22 cellular contexts compared by ENCODE assay signal in the genomic region with DNA sequence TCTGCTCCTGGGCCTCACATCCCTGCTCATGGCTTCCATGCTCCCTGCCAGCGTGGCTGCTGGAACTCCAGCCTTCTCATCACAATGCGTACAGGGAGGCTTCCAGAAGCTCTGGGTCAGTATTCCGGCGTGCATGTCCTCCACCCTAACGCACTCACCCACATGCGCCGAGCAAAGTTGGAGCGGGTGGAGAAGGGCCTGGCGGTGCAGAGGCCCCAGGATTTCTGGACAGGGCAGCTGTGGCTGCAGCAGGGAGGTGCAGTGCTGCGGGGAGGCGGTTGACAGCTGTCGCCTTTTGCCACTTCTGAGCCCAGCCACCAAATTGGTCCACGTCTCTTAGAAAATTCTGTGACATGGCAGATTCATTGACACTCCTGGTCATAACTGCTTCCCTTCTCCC. TPM values are rescaled to one million over a fixed set of nuclear protein-coding genes. Genes with fewer than 3 reads are reported as not detected.
DNase-seq lines count a peak whose midpoint lies in the region; ATAC-seq and TF ChIP-seq lines count a peak whose summit lies in the region.
"Had no signal": no experiment of that assay in that cellular context is flagged by ENCODE, and none has a peak within 500 bp of the region (broad histone marks: within the 10 kb centered on the region; RNA-seq: fewer than 3 reads in every experiment).

No MANE protein-coding gene starts in this region.

- H3K36me3 ChIP-seq in heart right ventricle (no peaks in the 10 kb centered on the region), thyroid gland (no peaks in the 10 kb centered on the region)
- H3K36me3 ChIP-seq: BLaER1 had no signal

- peak; percentile 20 for DNase-seq in left ventricle myocardium superior
- no peak for DNase-seq in heart right ventricle
- peak; percentile 22 for DNase-seq in myocyte (ENCODE audit: low read depth)
- DNase-seq in posterior vena cava (ENCODE audit: low spot score), result peak; percentile 73
- DNase-seq in stimulated activated naive CD8-positive, alpha-beta T cell treated with anti-CD3 and anti-CD28 coated beads, Interleukin-15, amount 100 ng/mL, for 72 hours, result no peak
- no peak for DNase-seq in thyroid gland
- DNase-seq in nucleus accumbens (lab: John Stamatoyannopoulos, UW), result no peak
- no peak for DNase-seq in Ammon's horn (ENCODE audit: low spot score)
- DNase-seq: AML-193; CD4-positive, alpha-beta memory T cell; DMS153; DMS79; GDM1; GOT3; H7; HFFc6 had no signal

- H3K27ac Mint-ChIP-seq in stimulated activated naive CD8-positive, alpha-beta T cell treated with anti-CD3 and anti-CD28 coated beads, Interleukin-15, amount 100 ng/mL, for 72 hours, result no peak overlapping the region
- H3K27ac Mint-ChIP-seq: CD4-positive, alpha-beta memory T cell; HFFc6 had no signal

- ATAC-seq in left ventricle myocardium superior (no peak), heart right ventricle (no peak)
- ATAC-seq in stimulated activated naive CD8-positive, alpha-beta T cell treated with anti-CD3 and anti-CD28 coated beads, Interleukin-15, amount 100 ng/mL, for 72 hours, result no peak
- ATAC-seq: A549, HCT116 had no signal

- WGBS in heart right ventricle, 2 donors, result 86 to 87% methylated on average over 13 of the region's 13 CpGs
- 93 to 96% methylated on average over 4 to 11 of the region's 13 CpGs for WGBS in thyroid gland, 2 donors

- H3K9me3 ChIP-seq in heart right ventricle (no peaks in the 10 kb centered on the region), thyroid gland (no peaks in the 10 kb centered on the region)
- H3K9me3 ChIP-seq: A549, BLaER1 had no signal

- peaks cover 0 to 6% (median 0%) of the 10 kb centered on the region in 7 donors for H3K27me3 ChIP-seq in heart right ventricle
- no peaks in the 10 kb centered on the region for H3K27me3 ChIP-seq in thyroid gland

- intact Hi-C loops in left ventricle myocardium superior (cut with micrococcal nuclease), result no loop called here
- intact Hi-C loops in heart right ventricle (cut with DNase I), result no loop called here
- intact Hi-C loops in posterior vena cava (cut with DNase I), result no loop called here
- intact Hi-C loops in thyroid gland (cut with DNase I), result no loop called here

- H3K27me3 Mint-ChIP-seq in stimulated activated naive CD8-positive, alpha-beta T cell treated with anti-CD3 and anti-CD28 coated beads, Interleukin-15, amount 100 ng/mL, for 72 hours, result peaks cover 8% of the 10 kb centered on the region

- no peaks in the 10 kb centered on the region for H3K9me3 Mint-ChIP-seq in stimulated activated naive CD8-positive, alpha-beta T cell treated with anti-CD3 and anti-CD28 coated beads, Interleukin-15, amount 100 ng/mL, for 72 hours
- H3K9me3 Mint-ChIP-seq: CD4-positive, alpha-beta memory T cell; HFFc6 had no signal

- H3K4me1 ChIP-seq in heart right ventricle, result peaks cover 0 to 11% (median 0%) of the 10 kb centered on the region in 9 donors
- peaks cover 0 to 5% of the 10 kb centered on the region in 2 donors for H3K4me1 ChIP-seq in thyroid gland

- H3K4me3 ChIP-seq in heart right ventricle (no peak overlapping the region), thyroid gland (replicated peaks in 1 of 3) (no peak overlapping the region)
- H3K4me3 ChIP-seq: A549, BLaER1 had no signal

- H3K4me1 Mint-ChIP-seq in stimulated activated naive CD8-positive, alpha-beta T cell treated with anti-CD3 and anti-CD28 coated beads, Interleukin-15, amount 100 ng/mL, for 72 hours, result no peaks in the 10 kb centered on the region
- H3K4me1 Mint-ChIP-seq: CD4-positive, alpha-beta memory T cell had no signal

- TF ChIP-seq CTCF in heart right ventricle (IDR thresholded peaks at IDR 0.05) (no peak), thyroid gland (IDR thresholded peaks at IDR 0.05) (no peak)

- no peak for TF ChIP-seq POLR2A in thyroid gland (IDR thresholded peaks at IDR 0.05)

- no peak overlapping the region for H3K27ac ChIP-seq in heart right ventricle
- H3K27ac ChIP-seq in thyroid gland, result no peak overlapping the region
- H3K27ac ChIP-seq: 22Rv1, A549, BLaER1 had no signal

- H3K4me3 Mint-ChIP-seq in stimulated activated naive CD8-positive, alpha-beta T cell treated with anti-CD3 and anti-CD28 coated beads, Interleukin-15, amount 100 ng/mL, for 72 hours, result no peak overlapping the region
- H3K4me3 Mint-ChIP-seq: CD14-positive monocyte; CD4-positive, alpha-beta memory T cell; HFFc6 had no signal

RNA-seq across cellular contexts. Expression of gene FAM20C, which starts 33.6 kb away (rescaled TPM):
- total RNA-seq in left ventricle myocardium superior, result 23.8 TPM
- 10 to 100 TPM; 12.4 to 59.8 (median 19.2) TPM for total RNA-seq in heart right ventricle
- 10 to 100 TPM; 12.7 to 24.0 TPM for polyA plus RNA-seq in heart right ventricle
- total RNA-seq in myocyte, result 21.7 and 37.3 TPM in 2 replicates
- polyA plus RNA-seq in myocyte (2012), result 35.9 TPM
- total RNA-seq in posterior vena cava, result 10 to 100 TPM; 56.6 to 74.3 TPM
- total RNA-seq in thyroid gland, result 10 to 100 TPM; 14.0 to 41.8 (median 23.3) TPM
- total RNA-seq: HT-29 had no signal
- polyA plus RNA-seq: CD4-positive, alpha-beta memory T cell had no signal

Comparison
In these comparisons a context has a peak if more than half of its experiments do, and no peak if none do; other contexts are left out.
1. DNase-seq: peak in left ventricle myocardium superior (single experiment), myocyte (single experiment) and posterior vena cava (single experiment); none in heart right ventricle (0 of 2), stimulated activated naive CD8-positive, alpha-beta T cell treated with anti-CD3 and anti-CD28 coated beads, Interleukin-15, amount 100 ng/mL, for 72 hours (0 of 2), thyroid gland (0 of 2), nucleus accumbens (0 of 56) and Ammon's horn (single experiment).